In genomic region chrX:118254611-118255010, GRCh38 we compare ENCODE assay signal across 8 cellular contexts.
DNase-seq lines count a peak whose midpoint lies in the region; ATAC-seq and TF ChIP-seq lines count a peak whose summit lies in the region.

No MANE protein-coding gene starts in this region.

- no peak for DNase-seq in natural killer cell
- DNase-seq in natural killer cell treated with Interleukin-12 subunit alpha and Interleukin-12 subunit beta and Interleukin-15 and Interleukin-18, amount 100 ng/mL, for 72 hours (ENCODE audit: low spot score), result no peak
- peak; percentile 20 for DNase-seq in NCI-H82 treated with DMSO at 0.1 percent for 48 hours (lab: John Stamatoyannopoulos, UW; ENCODE audit: unreplicated experiment)
- peak; percentile 38 to 46 for DNase-seq in activated T-cell treated with anti-CD3 and anti-CD28 coated beads, Interleukin-2, amount 50 U/mL, for 72 hours
- peak; percentile 7 for DNase-seq in germinal center (ENCODE audit: low spot score)
- peak; percentile 35 for DNase-seq in renal cortical epithelial cell (ENCODE audit: low read depth)

- H3K4me3 Mint-ChIP-seq in natural killer cell, result no peak overlapping the region
- no peak overlapping the region for H3K4me3 Mint-ChIP-seq in natural killer cell treated with Interleukin-12 subunit alpha and Interleukin-12 subunit beta and Interleukin-15 and Interleukin-18, amount 100 ng/mL, for 72 hours
- no peak overlapping the region for H3K4me3 Mint-ChIP-seq in activated T-cell treated with anti-CD3 and anti-CD28 coated beads, Interleukin-2, amount 50 U/mL, for 72 hours

- no peak overlapping the region for H3K27ac Mint-ChIP-seq in natural killer cell
- no peak overlapping the region for H3K27ac Mint-ChIP-seq in natural killer cell treated with Interleukin-12 subunit alpha and Interleukin-12 subunit beta and Interleukin-15 and Interleukin-18, amount 100 ng/mL, for 72 hours
- no peak overlapping the region for H3K27ac Mint-ChIP-seq in activated T-cell treated with anti-CD3 and anti-CD28 coated beads, Interleukin-2, amount 50 U/mL, for 72 hours

- no peaks in the 10 kb centered on the region for H3K4me1 Mint-ChIP-seq in natural killer cell
- H3K4me1 Mint-ChIP-seq in natural killer cell treated with Interleukin-12 subunit alpha and Interleukin-12 subunit beta and Interleukin-15 and Interleukin-18, amount 100 ng/mL, for 72 hours (ENCODE audit: low read depth in 2 of 2), result no peaks in the 10 kb centered on the region
- H3K4me1 Mint-ChIP-seq in activated T-cell treated with anti-CD3 and anti-CD28 coated beads, Interleukin-2, amount 50 U/mL, for 72 hours (ENCODE audit: low read depth), result no peaks in the 10 kb centered on the region

- intact Hi-C loops in natural killer cell (cut with micrococcal nuclease), result no loop called here

- H3K9me3 Mint-ChIP-seq in natural killer cell, result no peaks in the 10 kb centered on the region
- H3K9me3 Mint-ChIP-seq in natural killer cell treated with Interleukin-12 subunit alpha and Interleukin-12 subunit beta and Interleukin-15 and Interleukin-18, amount 100 ng/mL, for 72 hours, result no peaks in the 10 kb centered on the region
- H3K9me3 Mint-ChIP-seq in activated T-cell treated with anti-CD3 and anti-CD28 coated beads, Interleukin-2, amount 50 U/mL, for 72 hours, result no peaks in the 10 kb centered on the region

- H3K27me3 Mint-ChIP-seq in natural killer cell (ENCODE audit: low read depth in 2 of 2), result peaks cover 0 to 2% of the 10 kb centered on the region in 2 donors
- H3K27me3 Mint-ChIP-seq in natural killer cell treated with Interleukin-12 subunit alpha and Interleukin-12 subunit beta and Interleukin-15 and Interleukin-18, amount 100 ng/mL, for 72 hours, result peaks cover 11 to 14% of the 10 kb centered on the region in 2 donors
- H3K27me3 Mint-ChIP-seq in activated T-cell treated with anti-CD3 and anti-CD28 coated beads, Interleukin-2, amount 50 U/mL, for 72 hours (ENCODE audit: low read depth), result peaks cover 16% of the 10 kb centered on the region

- peak; percentile 55 for TF ChIP-seq CTCF in natural killer cell (IDR thresholded peaks at IDR 0.05)

- no peaks in the 10 kb centered on the region for H3K36me3 Mint-ChIP-seq in natural killer cell
- no peaks in the 10 kb centered on the region for H3K36me3 Mint-ChIP-seq in natural killer cell treated with Interleukin-12 subunit alpha and Interleukin-12 subunit beta and Interleukin-15 and Interleukin-18, amount 100 ng/mL, for 72 hours
- H3K36me3 Mint-ChIP-seq in activated T-cell treated with anti-CD3 and anti-CD28 coated beads, Interleukin-2, amount 50 U/mL, for 72 hours (ENCODE audit: insufficient read depth in 2 of 2), result no peaks in the 10 kb centered on the region

- peak in 1 of 3 donors; percentile 62 for ATAC-seq in natural killer cell
- no peak for ATAC-seq in natural killer cell treated with Interleukin-12 subunit alpha and Interleukin-12 subunit beta and Interleukin-15 and Interleukin-18, amount 100 ng/mL, for 72 hours
- peak; percentile 75 for ATAC-seq in HG03159 (IDR thresholded peaks at IDR 0.05; ENCODE audit: unreplicated experiment)
- ATAC-seq in activated T-cell treated with anti-CD3 and anti-CD28 coated beads, Interleukin-2, amount 50 U/mL, for 72 hours (replicated peaks in 1 of 2), result no peak
- ATAC-seq in GM19455 (IDR thresholded peaks at IDR 0.05; ENCODE audit: unreplicated experiment), result no peak

Comparison
In these comparisons a context has a peak if more than half of its experiments do, and no peak if none do; other contexts are left out.
1. DNase-seq: peak in NCI-H82 treated with DMSO at 0.1 percent for 48 hours (single experiment), activated T-cell treated with anti-CD3 and anti-CD28 coated beads, Interleukin-2, amount 50 U/mL, for 72 hours (2 of 2), germinal center (single experiment) and renal cortical epithelial cell (single experiment); none in natural killer cell (single experiment) and natural killer cell treated with Interleukin-12 subunit alpha and Interleukin-12 subunit beta and Interleukin-15 and Interleukin-18, amount 100 ng/mL, for 72 hours (single experiment).